In genomic region chr17:1563471-1563785, GRCh38 we compare ENCODE assay signal across 7 cellular contexts. TPM values are rescaled to one million over a fixed set of nuclear protein-coding genes. Genes with fewer than 3 reads are reported as not detected.
DNase-seq lines count a peak whose midpoint lies in the region; ATAC-seq and TF ChIP-seq lines count a peak whose summit lies in the region.
"Not testable (repeated sequence)": the region's sequence is repeated elsewhere in the genome, so short reads cannot be mapped to it uniquely, and the experiment has no call there.

No MANE protein-coding gene starts in this region.

- CTCF ChIA-PET in Calu3 (lab: Charles Lee), result interaction anchor here (0.7 kb wide), 1 partner anchor 11 kb away, joined by 3 read pairs; no protein-coding TSS in a partner anchor

- intact Hi-C loops in Calu3 (cut with micrococcal nuclease; ENCODE audit: unreplicated experiment); activated T-helper 2 cell treated with anti-CD3 and anti-CD28 coated beads, Interferon-gamma antibody, Interleukin-2, Interleukin-4, amounts not matched to agents 10 μg/mL and 5 μg/mL and 100 μg/mL, durations not matched to agents 14 hours and 24 hours and 36 hours (cut with micrococcal nuclease): not testable (repeated sequence)

- H3K27ac Mint-ChIP-seq in Calu3 (ENCODE audit: unreplicated experiment); activated T-helper 2 cell treated with anti-CD3 and anti-CD28 coated beads, Interferon-gamma antibody, Interleukin-2, Interleukin-4, amounts not matched to agents 10 μg/mL and 5 μg/mL and 100 μg/mL, durations not matched to agents 14 hours and 24 hours and 36 hours: not testable (repeated sequence)
- peak overlapping the region; percentile 55 for H3K27ac Mint-ChIP-seq in chondrocyte (ENCODE audit: unreplicated experiment)
- H3K27ac Mint-ChIP-seq in memory B cell, result peak overlapping the region; percentile 5

- not testable (repeated sequence) for H3K36me3 ChIP-seq in parathyroid adenoma (ENCODE audit: control insufficient read depth, insufficient read depth, low read length)

- BruUV-seq in Calu3 (replicated peaks; lab: Mats Ljungman, UMichigan), result not testable (repeated sequence)

- not testable (repeated sequence) for H3K4me2 ChIP-seq in parathyroid adenoma (ENCODE audit: low read length)

- not testable (repeated sequence) for H3K4me3 ChIP-seq in parathyroid adenoma (ENCODE audit: low read depth, low read length)

- H3K9me3 ChIP-seq in parathyroid adenoma (ENCODE audit: control insufficient read depth, low read length), result not testable (repeated sequence)

- H3K36me3 Mint-ChIP-seq in Calu3 (ENCODE audit: insufficient read depth, unreplicated experiment), result peaks cover 28% of the 10 kb centered on the region
- H3K36me3 Mint-ChIP-seq in activated T-helper 2 cell treated with anti-CD3 and anti-CD28 coated beads, Interferon-gamma antibody, Interleukin-2, Interleukin-4, amounts not matched to agents 10 μg/mL and 5 μg/mL and 100 μg/mL, durations not matched to agents 14 hours and 24 hours and 36 hours (ENCODE audit: low read depth); chondrocyte (ENCODE audit: low read depth); memory B cell: not testable (repeated sequence)

- H3K4me1 Mint-ChIP-seq in Calu3 (ENCODE audit: low read depth, unreplicated experiment) (peaks cover 25% of the 10 kb centered on the region), chondrocyte (ENCODE audit: low read depth) (peaks cover 23% of the 10 kb centered on the region), memory B cell (peaks cover 45% of the 10 kb centered on the region)
- H3K4me1 Mint-ChIP-seq in activated T-helper 2 cell treated with anti-CD3 and anti-CD28 coated beads, Interferon-gamma antibody, Interleukin-2, Interleukin-4, amounts not matched to agents 10 μg/mL and 5 μg/mL and 100 μg/mL, durations not matched to agents 14 hours and 24 hours and 36 hours (ENCODE audit: low read depth), result peaks cover 24% of the 10 kb centered on the region

- not testable (repeated sequence) for ATAC-seq in memory B cell (ENCODE audit: low read depth)

- TF ChIP-seq CTCF in Calu3 (IDR thresholded peaks at IDR 0.05; ENCODE audit: unreplicated experiment); VCaP (conservative IDR thresholded peaks at IDR 0.05); chondrocyte (IDR thresholded peaks at IDR 0.05); parathyroid adenoma (IDR thresholded peaks at IDR 0.05): not testable (repeated sequence)

- H3K79me2 ChIP-seq in parathyroid adenoma, result peaks cover 27% of the 10 kb centered on the region

- not testable (repeated sequence) for H3K4me1 ChIP-seq in parathyroid adenoma

- H2AFZ ChIP-seq in parathyroid adenoma, result peak overlapping the region; percentile 48

- H3K9me3 Mint-ChIP-seq in Calu3 (ENCODE audit: low read depth, unreplicated experiment); activated T-helper 2 cell treated with anti-CD3 and anti-CD28 coated beads, Interferon-gamma antibody, Interleukin-2, Interleukin-4, amounts not matched to agents 10 μg/mL and 5 μg/mL and 100 μg/mL, durations not matched to agents 14 hours and 24 hours and 36 hours; chondrocyte (ENCODE audit: low read depth); memory B cell: not testable (repeated sequence)

- peak overlapping the region; percentile 98; the same call in 1 of the 2 replicates for H3K27ac ChIP-seq in VCaP
- H3K27ac ChIP-seq in parathyroid adenoma, result peak overlapping the region; percentile 60

- not testable (repeated sequence) for H3K9ac ChIP-seq in parathyroid adenoma

- H3K4me3 Mint-ChIP-seq in Calu3 (ENCODE audit: low read depth, unreplicated experiment) (peak overlapping the region; percentile 90), chondrocyte (ENCODE audit: unreplicated experiment) (peak overlapping the region; percentile 57), memory B cell (peak overlapping the region; percentile 46)
- H3K4me3 Mint-ChIP-seq in activated T-helper 2 cell treated with anti-CD3 and anti-CD28 coated beads, Interferon-gamma antibody, Interleukin-2, Interleukin-4, amounts not matched to agents 10 μg/mL and 5 μg/mL and 100 μg/mL, durations not matched to agents 14 hours and 24 hours and 36 hours (ENCODE audit: low read depth), result peak overlapping the region; percentile 45

- H3K27me3 Mint-ChIP-seq in Calu3 (ENCODE audit: unreplicated experiment), result peaks cover 14% of the 10 kb centered on the region
- H3K27me3 Mint-ChIP-seq in activated T-helper 2 cell treated with anti-CD3 and anti-CD28 coated beads, Interferon-gamma antibody, Interleukin-2, Interleukin-4, amounts not matched to agents 10 μg/mL and 5 μg/mL and 100 μg/mL, durations not matched to agents 14 hours and 24 hours and 36 hours (ENCODE audit: low read depth); chondrocyte (ENCODE audit: low read depth); memory B cell: not testable (repeated sequence)

- not testable (repeated sequence) for DNase-seq in Calu3; activated T-helper 2 cell treated with anti-CD3 and anti-CD28 coated beads, Interferon-gamma antibody, Interleukin-2, Interleukin-4, amounts not matched to agents 10 μg/mL and 5 μg/mL and 100 μg/mL, durations not matched to agents 14 hours and 24 hours and 36 hours (ENCODE audit: low spot score); chondrocyte (ENCODE audit: low spot score); memory B cell (ENCODE audit: low spot score in 2 of 2)
- peak; percentile 33 for DNase-seq in NCI-H2171 (lab: John Stamatoyannopoulos, UW)

- not testable (repeated sequence) for H3K27me3 ChIP-seq in parathyroid adenoma (ENCODE audit: control insufficient read depth, insufficient read depth, low read length)

RNA-seq across cellular contexts. Expression of gene PITPNA, which starts 0.8 kb away (rescaled TPM):
- total RNA-seq in Calu3 (2022) (52.0 and 59.4 TPM in 2 replicates), chondrocyte (60.7 to 69.1 TPM (median 68.2 TPM) in 3 replicates)
- 70.8 and 71.6 TPM in 2 replicates for total RNA-seq in activated T-helper 2 cell treated with anti-CD3 and anti-CD28 coated beads, Interferon-gamma antibody, Interleukin-2, Interleukin-4, amounts not matched to agents 10 μg/mL and 5 μg/mL and 100 μg/mL, durations not matched to agents 14 hours and 24 hours and 36 hours

RNA-seq across cellular contexts. Expression of gene INPP5K, which starts 47.0 kb away (rescaled TPM):
- total RNA-seq in Calu3 (2022), result 15.4 and 18.7 TPM in 2 replicates
- 26.2 and 31.0 TPM in 2 replicates for total RNA-seq in activated T-helper 2 cell treated with anti-CD3 and anti-CD28 coated beads, Interferon-gamma antibody, Interleukin-2, Interleukin-4, amounts not matched to agents 10 μg/mL and 5 μg/mL and 100 μg/mL, durations not matched to agents 14 hours and 24 hours and 36 hours
- 30.2 to 35.3 TPM (median 34.3 TPM) in 3 replicates for total RNA-seq in chondrocyte
